1 cellular context compared by ENCODE assay signal in the genomic region with DNA sequence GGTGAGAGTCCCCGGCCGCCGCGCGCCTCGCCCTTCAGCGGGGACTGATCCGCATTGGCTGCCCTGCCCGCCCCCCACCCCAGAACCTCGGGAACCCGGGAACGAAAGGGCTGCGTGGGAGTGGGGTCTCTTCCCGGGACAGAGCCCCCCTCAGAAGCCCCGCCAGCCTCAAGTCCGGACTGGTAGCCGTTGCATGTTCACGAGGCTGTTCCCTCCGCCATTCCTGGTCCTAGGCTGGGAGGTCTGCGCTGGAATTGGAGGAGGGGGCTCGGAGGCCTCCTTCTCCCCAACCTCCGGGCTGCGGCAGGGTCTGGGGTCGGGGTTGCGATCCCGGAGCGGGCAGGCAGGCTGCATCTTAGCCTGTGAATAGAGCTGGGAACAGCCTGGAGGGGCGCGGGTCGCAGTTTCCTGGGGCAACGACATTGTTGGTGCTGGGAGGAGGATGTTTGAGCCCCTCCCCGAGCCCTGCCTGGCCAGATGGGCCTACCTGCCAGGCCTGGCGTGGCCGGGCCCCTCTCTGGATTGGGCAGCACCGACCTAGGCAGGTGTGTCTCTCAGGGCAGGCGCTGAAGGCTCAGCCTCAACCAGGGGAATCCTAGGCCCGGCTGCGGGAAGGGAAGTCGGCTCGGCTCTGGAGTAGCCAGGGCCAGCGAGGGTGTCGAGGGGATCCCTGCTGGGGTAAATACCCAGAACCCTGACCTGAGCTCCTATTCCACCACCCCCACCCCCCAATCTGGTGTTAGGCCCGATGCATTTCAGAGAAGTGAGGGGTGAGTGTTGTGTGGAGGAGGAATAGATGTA.
TF ChIP-seq lines count a peak whose summit lies in the region.

No MANE protein-coding gene starts in this region.

TF ChIP-seq in H1, 55 proteins besides CTCF, POLR2A, EP300 and RAD21:
- no peak for TF ChIP-seq RBBP5 (IDR thresholded peaks at IDR 0.05; ENCODE audit: borderline replicate concordance, low read depth, low read length)
- no peak for TF ChIP-seq SAP30 (IDR thresholded peaks at IDR 0.05; ENCODE audit: insufficient read depth, insufficient replicate concordance, low read length)
- TF ChIP-seq FOSL1 (IDR thresholded peaks at IDR 0.05; ENCODE audit: insufficient read depth, low read depth, low read length): no peak
- TF ChIP-seq SIN3A (conservative IDR thresholded peaks at IDR 0.05 in 1 of 2, IDR thresholded peaks at IDR 0.05 in 1 of 2; ENCODE audit: low read depth in 1 of 2, low read length in 2 of 2): peak in 1 of 2 experiments; percentile 23; a peak in 2 of 4 replicates
- TF ChIP-seq CREB1 (IDR thresholded peaks at IDR 0.05): no peak
- TF ChIP-seq TBP (IDR thresholded peaks at IDR 0.05; ENCODE audit: low read depth, low read length): no peak
- no peak for TF ChIP-seq CTBP2 (IDR thresholded peaks at IDR 0.05; ENCODE audit: borderline replicate concordance, insufficient read depth, insufficient read length, low read length)
- TF ChIP-seq ASH2L (IDR thresholded peaks at IDR 0.05; ENCODE audit: low read length): peak; percentile 27
- 0 out of 2 replicates have a peak, but pooled peaks have one; percentile 28 for TF ChIP-seq YY1 (IDR thresholded peaks at IDR 0.05; ENCODE audit: low read depth, low read length)
- TF ChIP-seq KDM4A (IDR thresholded peaks at IDR 0.05; ENCODE audit: low read depth, low read length, severe bottlenecking): peak; percentile 81
- TF ChIP-seq TCF12 (IDR thresholded peaks at IDR 0.05; ENCODE audit: low read depth, low read length): no peak
- no peak for TF ChIP-seq BCL11A (IDR thresholded peaks at IDR 0.05; ENCODE audit: low read depth in 2 of 2, low read length in 2 of 2)
- TF ChIP-seq TAF1 (IDR thresholded peaks at IDR 0.05; ENCODE audit: low read depth, low read length): 0 out of 2 replicates have a peak, but pooled peaks have one; percentile 20
- peak; percentile 3 for TF ChIP-seq TAF7 (optimal IDR thresholded peaks at IDR 0.05; ENCODE audit: borderline replicate concordance, low read depth, low read length)
